Comparison of ENCODE assay signal across 7 cellular contexts in genomic region chr1:16863024-16863423, GRCh38. TPM values are rescaled to one million over a fixed set of nuclear protein-coding genes. Genes with fewer than 3 reads are reported as not detected.
DNase-seq lines count a peak whose midpoint lies in the region; ATAC-seq and TF ChIP-seq lines count a peak whose summit lies in the region.
"Not testable (repeated sequence)": the region's sequence is repeated elsewhere in the genome, so short reads cannot be mapped to it uniquely, and the experiment has no call there.

No MANE protein-coding gene starts in this region.

- H3K27me3 Mint-ChIP-seq in activated T-cell treated with anti-CD3 and anti-CD28 coated beads, Interleukin-2, amount 50 U/mL, for 72 hours (ENCODE audit: low read depth); memory B cell: not testable (repeated sequence)

- not testable (repeated sequence) for H3K9me3 Mint-ChIP-seq in activated T-cell treated with anti-CD3 and anti-CD28 coated beads, Interleukin-2, amount 50 U/mL, for 72 hours; memory B cell

- not testable (repeated sequence) for H3K4me1 Mint-ChIP-seq in activated T-cell treated with anti-CD3 and anti-CD28 coated beads, Interleukin-2, amount 50 U/mL, for 72 hours (ENCODE audit: low read depth); memory B cell

- not testable (repeated sequence) for H3K9ac ChIP-seq in OCI-LY3 (ENCODE audit: low read length)

- not testable (repeated sequence) for H3K36me3 Mint-ChIP-seq in activated T-cell treated with anti-CD3 and anti-CD28 coated beads, Interleukin-2, amount 50 U/mL, for 72 hours (ENCODE audit: insufficient read depth in 2 of 2); memory B cell

- not testable (repeated sequence) for H3K4me1 ChIP-seq in OCI-LY3 (ENCODE audit: low read length)

- H3K4me3 Mint-ChIP-seq in activated T-cell treated with anti-CD3 and anti-CD28 coated beads, Interleukin-2, amount 50 U/mL, for 72 hours = peak overlapping the region in 1 of 2 donors; percentile 38
- not testable (repeated sequence) for H3K4me3 Mint-ChIP-seq in memory B cell

- not testable (repeated sequence) for H3K9me3 ChIP-seq in OCI-LY3 (ENCODE audit: insufficient read depth, low read length)

- peak overlapping the region; percentile 38 for H3K4me2 ChIP-seq in OCI-LY3 (ENCODE audit: low read length)

- not testable (repeated sequence) for H3K27me3 ChIP-seq in OCI-LY3 (ENCODE audit: low read depth, low read length)

- peak; percentile 64 for ATAC-seq in GM21529 (IDR thresholded peaks at IDR 0.05; ENCODE audit: unreplicated experiment)
- ATAC-seq in HG02870 (IDR thresholded peaks at IDR 0.05; ENCODE audit: unreplicated experiment) = peak; percentile 62
- ATAC-seq in HG03280 (IDR thresholded peaks at IDR 0.05; ENCODE audit: unreplicated experiment) = peak; percentile 68
- peak; percentile 84 to 89 for ATAC-seq in activated T-cell treated with anti-CD3 and anti-CD28 coated beads, Interleukin-2, amount 50 U/mL, for 72 hours (replicated peaks in 1 of 2)
- peak; percentile 71 for ATAC-seq in memory B cell (ENCODE audit: low read depth)

- H3K79me2 ChIP-seq in OCI-LY3 (ENCODE audit: low read length) = not testable (repeated sequence)

- peak; percentile 40 for DNase-seq in GM13977 (ENCODE audit: low spot score)
- not testable (repeated sequence) for DNase-seq in activated T-cell treated with anti-CD3 and anti-CD28 coated beads, Interleukin-2, amount 50 U/mL, for 72 hours; memory B cell (ENCODE audit: low spot score in 2 of 2)

- not testable (repeated sequence) for H3K36me3 ChIP-seq in OCI-LY3 (replicated peaks; ENCODE audit: low read depth, low read length)

- TF ChIP-seq CTCF in GM13977 (IDR thresholded peaks at IDR 0.05; ENCODE audit: extremely low read depth, insufficient read depth, missing control alignments); OCI-LY3 (IDR thresholded peaks at IDR 0.05; ENCODE audit: low read depth, low read length): not testable (repeated sequence)

- not testable (repeated sequence) for H2AFZ ChIP-seq in OCI-LY3 (ENCODE audit: low read depth, low read length)

- H3K4me3 ChIP-seq in OCI-LY3 (ENCODE audit: low read length) = not testable (repeated sequence)

- in situ Hi-C loops in GM13977 (cut with MboI; ENCODE audit: low pct_unique_long_range_greater_than_20kb, low sequenced_read_pairs, unreplicated experiment) = not testable (repeated sequence)

- not testable (repeated sequence) for H4K20me1 ChIP-seq in OCI-LY3 (ENCODE audit: insufficient read depth, low read length)

- peak overlapping the region; percentile 48 for H3K27ac Mint-ChIP-seq in activated T-cell treated with anti-CD3 and anti-CD28 coated beads, Interleukin-2, amount 50 U/mL, for 72 hours
- H3K27ac Mint-ChIP-seq in memory B cell = not testable (repeated sequence)

- H3K27ac ChIP-seq in OCI-LY3 (ENCODE audit: low read length) = not testable (repeated sequence)

RNA-seq across cellular contexts. Expression of gene RNU1-2, which starts 32.8 kb away (rescaled TPM):
- total RNA-seq in activated T-cell treated with anti-CD3 and anti-CD28 coated beads, Interleukin-2, amount 50 U/mL, for 72 hours = 1,000 to 10,000 TPM; 1,100 to 1,278 TPM

RNA-seq across cellular contexts. Expression of gene CROCC, which starts 58.7 kb away (rescaled TPM):
- total RNA-seq in activated T-cell treated with anti-CD3 and anti-CD28 coated beads, Interleukin-2, amount 50 U/mL, for 72 hours = 10 to 100 TPM; 16.8 to 24.7 TPM
